Comparison of ENCODE assay signal across 1 cellular context in genomic region chr4:157072002-157072401, GRCh38.
TF ChIP-seq lines count a peak whose summit lies in the region.

No MANE protein-coding gene starts in this region.

TF ChIP-seq in HepG2, 621 proteins besides CTCF, POLR2A, EP300 and RAD21 (continued from another document):
- TF ChIP-seq HBP1 (CRISPR knock-in tag; IDR thresholded peaks at IDR 0.05; ENCODE audit: low read depth): no peak
- no peak for TF ChIP-seq KDM5B (CRISPR knock-in tag; IDR thresholded peaks at IDR 0.05; ENCODE audit: borderline replicate concordance)
- no peak for TF ChIP-seq THAP8 (CRISPR knock-in tag; IDR thresholded peaks at IDR 0.05; ENCODE audit: borderline replicate concordance)
- TF ChIP-seq IRF9 (CRISPR knock-in tag; IDR thresholded peaks at IDR 0.05; ENCODE audit: borderline replicate concordance): no peak
- no peak for TF ChIP-seq ZBTB25 (CRISPR knock-in tag; IDR thresholded peaks at IDR 0.05)
- TF ChIP-seq ZNF281 (CRISPR knock-in tag; IDR thresholded peaks at IDR 0.05; ENCODE audit: borderline replicate concordance): no peak
- TF ChIP-seq NR2C2 (CRISPR knock-in tag; IDR thresholded peaks at IDR 0.05; ENCODE audit: borderline replicate concordance): no peak
- TF ChIP-seq MLX (CRISPR knock-in tag; IDR thresholded peaks at IDR 0.05): no peak
- no peak for TF ChIP-seq ZBTB8A (CRISPR knock-in tag; IDR thresholded peaks at IDR 0.05; ENCODE audit: borderline replicate concordance, low read depth)
- TF ChIP-seq FUBP1 (CRISPR knock-in tag; IDR thresholded peaks at IDR 0.05; ENCODE audit: borderline replicate concordance): no peak
- TF ChIP-seq ZNF709 (CRISPR knock-in tag; IDR thresholded peaks at IDR 0.05): no peak
- no peak for TF ChIP-seq XRCC5 (optimal IDR thresholded peaks at IDR 0.05; ENCODE audit: low read length)
- no peak for TF ChIP-seq ZC3H13 (CRISPR knock-in tag; IDR thresholded peaks at IDR 0.05)
- no peak for TF ChIP-seq KDM1A (CRISPR knock-in tag; IDR thresholded peaks at IDR 0.05)
- TF ChIP-seq U2AF2 (IDR thresholded peaks at IDR 0.05; ENCODE audit: low read depth, low read length): no peak
- TF ChIP-seq ZNF160 (CRISPR knock-in tag; IDR thresholded peaks at IDR 0.05): no peak
- no peak for TF ChIP-seq NAIF1 (CRISPR knock-in tag; IDR thresholded peaks at IDR 0.05; ENCODE audit: borderline replicate concordance)
